ENCODE assay signal across 29 cellular contexts in genomic region chr16:83714286-83714685, GRCh38.
DNase-seq lines count a peak whose midpoint lies in the region; TF ChIP-seq lines count a peak whose summit lies in the region.
"Had no signal": no experiment of that assay in that cellular context is flagged by ENCODE, and none has a peak within 500 bp of the region (broad histone marks: within the 10 kb centered on the region; RNA-seq: fewer than 3 reads in every experiment).

No MANE protein-coding gene starts in this region.

- no peak overlapping the region for H2BK120ac ChIP-seq in mesenchymal stem cell (ENCODE audit: low read depth, low read length)

- no peak overlapping the region for H3K18ac ChIP-seq in mesenchymal stem cell (ENCODE audit: low read depth in 1 of 2, low read length in 2 of 2)

- H2AFZ ChIP-seq in mesenchymal stem cell (ENCODE audit: low read depth, low read length): no peak overlapping the region

- no peaks in the 10 kb centered on the region for H3K36me3 Mint-ChIP-seq in chondrocyte (ENCODE audit: low read depth)

- no peak overlapping the region for H3K23ac ChIP-seq in mesenchymal stem cell (ENCODE audit: low read length in 2 of 2)

- DNase-seq in NCI-H510A treated with DMSO at 0.1 percent for 48 hours (lab: John Stamatoyannopoulos, UW): peak; percentile 34
- no peak for DNase-seq in NCI-H510A (lab: John Stamatoyannopoulos, UW)
- no peak for DNase-seq in chondrocyte (ENCODE audit: low spot score)
- DNase-seq in mesenchymal stem cell: no peak
- no peak for DNase-seq in A673 (ENCODE audit: low spot score)
- DNase-seq in ureter (ENCODE audit: low spot score): no peak
- no peak for DNase-seq in ecto neural progenitor cell (ENCODE audit: low spot score)
- DNase-seq in DMS114 treated with DMSO at 0.1 percent for 48 hours (lab: John Stamatoyannopoulos, UW; ENCODE audit: unreplicated experiment): no peak
- DNase-seq: activated CD4-positive, CD25-positive, alpha-beta regulatory T cell treated with anti-CD3 and anti-CD28 coated beads, Interleukin-2, amount 50 U/mL, for 72 hours; activated CD8-positive, alpha-beta T cell treated with anti-CD3 and anti-CD28 coated beads for 36 hours; activated naive CD4-positive, alpha-beta T cell treated with anti-CD3 and anti-CD28 coated beads, Interleukin-2, amount 50 U/mL, for 16 hours; AML-193; CD4-positive, alpha-beta T cell; DMS 273 treated with DMSO at 0.1 percent for 48 hours; GF-D8; H9; islet precursor cell; NCI-H2081; NCI-H226; NCI-H748 treated with DMSO at 0.1 percent for 48 hours; nephron progenitor cell; ovary; Peyer's patch; right cardiac atrium; SIG-M5; stimulated activated CD4-positive, alpha-beta T cell treated with anti-CD3 and anti-CD28 coated beads, Interleukin-4, amount 100 ng/mL, for 1 hour; T-helper 1 cell had no signal

- TF ChIP-seq CTCF in chondrocyte (IDR thresholded peaks at IDR 0.05) (no peak), A673 (conservative IDR thresholded peaks at IDR 0.05; ENCODE audit: low read depth, low read length) (no peak)

- H4K8ac ChIP-seq in mesenchymal stem cell (ENCODE audit: low read length): no peak overlapping the region

- BruUV-seq in A673 (replicated peaks; lab: Mats Ljungman, UMichigan): no TSS peak

- no peaks in the 10 kb centered on the region for H3K27me3 Mint-ChIP-seq in chondrocyte (ENCODE audit: low read depth)

- H3K4me3 Mint-ChIP-seq in chondrocyte (ENCODE audit: unreplicated experiment): no peak overlapping the region
- H3K4me3 Mint-ChIP-seq: activated CD8-positive, alpha-beta T cell treated with anti-CD3 and anti-CD28 coated beads for 36 hours; activated T-helper 17 cell treated with anti-CD3 and anti-CD28 coated beads, Interleukin-2, amount 50 U/mL, for 72 hours; CD4-positive, alpha-beta T cell; central memory CD8-positive, alpha-beta T cell; H9; nephron progenitor cell had no signal

- H2BK5ac ChIP-seq in mesenchymal stem cell (ENCODE audit: low read depth, low read length, poor library complexity, severe bottlenecking): no peak overlapping the region

- POLR2A ChIA-PET in A673 (lab: Charles Lee; ENCODE audit: low non-redundant PET): no interaction called here

- WGBS in mesenchymal stem cell: 98% methylated on average over 4 of the region's 4 CpGs

- peaks cover 32% of the 10 kb centered on the region for H3K4me1 Mint-ChIP-seq in chondrocyte (ENCODE audit: low read depth)
- H3K4me1 Mint-ChIP-seq: activated T-helper 17 cell treated with anti-CD3 and anti-CD28 coated beads, Interleukin-2, amount 50 U/mL, for 72 hours; central memory CD8-positive, alpha-beta T cell had no signal

- H3K4me1 ChIP-seq in mesenchymal stem cell (ENCODE audit: control insufficient read depth, insufficient read depth, low read depth, low read length) (peaks cover 15% of the 10 kb centered on the region), A673 (ENCODE audit: insufficient read depth, low read length, poor library complexity, severe bottlenecking) (no peaks in the 10 kb centered on the region)
- H3K4me1 ChIP-seq: Peyer's patch had no signal

- no peak overlapping the region for H3K9ac ChIP-seq in mesenchymal stem cell (ENCODE audit: low read length)

- H3K27ac ChIP-seq in mesenchymal stem cell (ENCODE audit: low read length, poor library complexity, severe bottlenecking): peak overlapping the region; percentile 97
- no peak overlapping the region for H3K27ac ChIP-seq in A673 (ENCODE audit: low read depth, low read length, poor library complexity, severe bottlenecking)
- H3K27ac ChIP-seq: ovary, Peyer's patch had no signal

- H2AK5ac ChIP-seq in mesenchymal stem cell (ENCODE audit: low read length, severe bottlenecking): no peak overlapping the region

- no peak overlapping the region for H2BK12ac ChIP-seq in mesenchymal stem cell (ENCODE audit: low read length in 2 of 2)

- H3K4me3 ChIP-seq in mesenchymal stem cell (ENCODE audit: insufficient read depth in 1 of 2, low read depth in 1 of 2, low read length in 2 of 2) (no peak overlapping the region), A673 (ENCODE audit: low read depth, low read length, poor library complexity, severe bottlenecking) (no peak overlapping the region)
- H3K4me3 ChIP-seq: ovary, Peyer's patch had no signal

- intact Hi-C loops in A673 (cut with micrococcal nuclease; ENCODE audit: unreplicated experiment): no loop called here

- no peaks in the 10 kb centered on the region for H3K27me3 ChIP-seq in mesenchymal stem cell (ENCODE audit: control insufficient read depth in 1 of 2, insufficient read depth in 1 of 2, low read length in 2 of 2)
- H3K27me3 ChIP-seq in A673 (replicated peaks; ENCODE audit: insufficient read depth, low read depth, low read length, poor library complexity): peaks cover 50% of the 10 kb centered on the region
- H3K27me3 ChIP-seq: ovary, Peyer's patch had no signal

- CTCF ChIA-PET in A673 (lab: Charles Lee): no interaction called here

- H3K4ac ChIP-seq in mesenchymal stem cell (ENCODE audit: low read depth in 1 of 2, low read length in 2 of 2): no peak overlapping the region

- no peaks in the 10 kb centered on the region for H3K9me3 Mint-ChIP-seq in chondrocyte (ENCODE audit: low read depth)
- H3K9me3 Mint-ChIP-seq: activated CD8-positive, alpha-beta T cell treated with anti-CD3 and anti-CD28 coated beads for 36 hours; activated T-helper 17 cell treated with anti-CD3 and anti-CD28 coated beads, Interleukin-2, amount 50 U/mL, for 72 hours; CD4-positive, alpha-beta T cell; central memory CD8-positive, alpha-beta T cell; H9; nephron progenitor cell had no signal

- H3K14ac ChIP-seq in mesenchymal stem cell (ENCODE audit: low read length in 2 of 2): no peak overlapping the region

- no peaks in the 10 kb centered on the region for H3K9me3 ChIP-seq in mesenchymal stem cell (ENCODE audit: control insufficient read depth, low read length)
- no peaks in the 10 kb centered on the region for H3K9me3 ChIP-seq in A673 (ENCODE audit: low read depth, low read length, poor library complexity, severe bottlenecking)
- H3K9me3 ChIP-seq: ovary, Peyer's patch had no signal

- no peak overlapping the region for H2BK15ac ChIP-seq in mesenchymal stem cell (ENCODE audit: low read depth, poor library complexity, severe bottlenecking)

- H4K91ac ChIP-seq in mesenchymal stem cell (ENCODE audit: low read length): no peak overlapping the region

- H3K27ac Mint-ChIP-seq in chondrocyte (ENCODE audit: unreplicated experiment): peak overlapping the region; percentile 39
- H3K27ac Mint-ChIP-seq: activated CD8-positive, alpha-beta T cell treated with anti-CD3 and anti-CD28 coated beads for 36 hours; activated T-helper 17 cell treated with anti-CD3 and anti-CD28 coated beads, Interleukin-2, amount 50 U/mL, for 72 hours; CD4-positive, alpha-beta T cell; H9; nephron progenitor cell had no signal

- H3K4me2 ChIP-seq in mesenchymal stem cell (ENCODE audit: low read length, poor library complexity, severe bottlenecking): no peak overlapping the region

- peaks cover 5% of the 10 kb centered on the region for H3K79me1 ChIP-seq in mesenchymal stem cell (replicated peaks; ENCODE audit: low read length, poor library complexity, severe bottlenecking)

- H3K36me3 ChIP-seq in mesenchymal stem cell (ENCODE audit: control insufficient read depth in 1 of 2, insufficient read depth in 2 of 2, low read depth in 1 of 2, low read length in 2 of 2) (no peaks in the 10 kb centered on the region), A673 (ENCODE audit: insufficient read depth, low read length, poor library complexity, severe bottlenecking) (no peaks in the 10 kb centered on the region)
- H3K36me3 ChIP-seq: ovary, Peyer's patch had no signal
